ENCODE assay signal across 19 cellular contexts in genomic region chr6:5126214-5126613, GRCh38. TPM values are rescaled to one million over a fixed set of nuclear protein-coding genes. Genes with fewer than 3 reads are reported as not detected.
DNase-seq lines count a peak whose midpoint lies in the region; ATAC-seq, FAIRE-seq and TF ChIP-seq lines count a peak whose summit lies in the region.
"Had no signal": no experiment of that assay in that cellular context is flagged by ENCODE, and none has a peak within 500 bp of the region (broad histone marks: within the 10 kb centered on the region; RNA-seq: fewer than 3 reads in every experiment).

No MANE protein-coding gene starts in this region.

- CTCF ChIA-PET in HepG2 (lab: Yijun Ruan, JAX; ENCODE audit: low intra/inter-chr PET ratio, low total read pairs): no interaction called here

- 43% methylated on average over 3 of the region's 4 CpGs for WGBS in HepG2 (ENCODE audit: low lambda C conversion rate)
- 62% methylated on average over 4 of the region's 4 CpGs for WGBS in right lobe of liver (ENCODE audit: insufficient coverage, low coverage, low lambda C conversion rate, missing lambda C conversion rate)
- 45% methylated on average over 4 of the region's 4 CpGs for WGBS in hepatocyte (ENCODE audit: low lambda C conversion rate, missing lambda C conversion rate)

- BruUV-seq in HepG2 (replicated peaks; lab: Mats Ljungman, UMichigan): no TSS peak

- POLR2A ChIA-PET in HepG2 (lab: Yijun Ruan, JAX): no interaction called here

- TF ChIP-seq RAD21 in HepG2 (CRISPR knock-in tag; IDR thresholded peaks at IDR 0.05): no peak

- H3K4me3 ChIP-seq in HepG2 (replicated peaks in 1 of 3; ENCODE audit: insufficient read depth in 1 of 3, low read depth in 2 of 3, low read length in 3 of 3): no peak overlapping the region
- no peak overlapping the region for H3K4me3 ChIP-seq in right lobe of liver
- no peak overlapping the region for H3K4me3 ChIP-seq in hepatocyte
- H3K4me3 ChIP-seq: A549, gastrocnemius medialis, lower lobe of right lung, PC-9, uterus had no signal

- H3K27me3 ChIP-seq in HepG2 (ENCODE audit: control insufficient read depth in 1 of 2, insufficient read depth in 2 of 2, low read length in 2 of 2) (no peaks in the 10 kb centered on the region), right lobe of liver (no peaks in the 10 kb centered on the region), hepatocyte (no peaks in the 10 kb centered on the region)
- H3K27me3 ChIP-seq: gastrocnemius medialis, uterus had no signal

- no peaks in the 10 kb centered on the region for H4K20me1 ChIP-seq in HepG2 (ENCODE audit: insufficient read depth, low read length)
- no peaks in the 10 kb centered on the region for H4K20me1 ChIP-seq in hepatocyte (ENCODE audit: insufficient read depth, poor library complexity, severe bottlenecking)

- H3K79me2 ChIP-seq in HepG2 (ENCODE audit: insufficient read depth, low read length) (no peaks in the 10 kb centered on the region), hepatocyte (no peaks in the 10 kb centered on the region)

- H3K27ac ChIP-seq in HepG2 (ENCODE audit: extremely low read length, insufficient read depth, low read length) (peak overlapping the region; percentile 7), right lobe of liver (no peak overlapping the region), hepatocyte (no peak overlapping the region)
- H3K27ac ChIP-seq: gastrocnemius medialis, lower lobe of right lung, PC-9, uterus had no signal

- H3K9me2 ChIP-seq in hepatocyte (replicated peaks; ENCODE audit: insufficient read depth): no peaks in the 10 kb centered on the region

- in situ Hi-C loops in HepG2 (cut with HindIII; ENCODE audit: extremely low pct_ligation_motif_present, low pct_unique_long_range_greater_than_20kb): no loop called here

- H3K4me2 ChIP-seq in HepG2 (ENCODE audit: low read depth, low read length): peak overlapping the region; percentile 20; the same call in 1 of the 2 replicates
- no peak overlapping the region for H3K4me2 ChIP-seq in hepatocyte
- H3K4me2 ChIP-seq: A549 had no signal

- H3K4me1 ChIP-seq in HepG2 (ENCODE audit: insufficient read depth, low read length) (peaks cover 42% of the 10 kb centered on the region), right lobe of liver (peaks cover 0 to 11% (median 6%) of the 10 kb centered on the region in 4 donors), hepatocyte (ENCODE audit: insufficient read depth) (peaks cover 13% of the 10 kb centered on the region)
- H3K4me1 ChIP-seq: lower lobe of right lung, uterus had no signal

- TF ChIP-seq POLR2A in HepG2 (IDR thresholded peaks at IDR 0.05; ENCODE audit: insufficient read depth in 1 of 2, low read depth in 2 of 2, low read length in 2 of 2) (no peak), right lobe of liver (IDR thresholded peaks at IDR 0.05) (no peak)

- H2AFZ ChIP-seq in HepG2 (ENCODE audit: low read length): no peak overlapping the region
- no peak overlapping the region for H2AFZ ChIP-seq in hepatocyte
- H2AFZ ChIP-seq: PC-9 had no signal

- peak; percentile 43 for DNase-seq in HepG2 (ENCODE audit: low spot score)
- no peak for DNase-seq in right lobe of liver
- peak; percentile 69 for DNase-seq in amniotic epithelial cell (ENCODE audit: low read depth)
- peak; percentile 64 for DNase-seq in hepatic stellate cell (ENCODE audit: low spot score)
- DNase-seq in urothelium cell line (ENCODE audit: low spot score): peak; percentile 17
- no peak for DNase-seq in hepatocyte (ENCODE audit: low spot score)
- DNase-seq in activated naive CD4-positive, alpha-beta T cell (lab: John Stamatoyannopoulos, UW): no peak
- no peak for DNase-seq in stimulated activated CD8-positive, alpha-beta memory T cell treated with anti-CD3 and anti-CD28 coated beads, Interleukin-4, amount 100 ng/mL, for 48 hours
- DNase-seq: activated CD4-positive, alpha-beta memory T cell treated with anti-CD3 and anti-CD28 coated beads for 36 hours; activated T-cell treated with anti-CD3 and anti-CD28 coated beads, Interleukin-2, amount 50 U/mL, for 48 hours; gastrocnemius medialis; lower lobe of right lung; NCI-H2029 treated with DMSO at 0.1 percent for 48 hours; nephron progenitor cell; stimulated activated naive CD8-positive, alpha-beta T cell treated with anti-CD3 and anti-CD28 coated beads, Interleukin-15, amount 100 ng/mL, for 72 hours; uterus had no signal

- peak; percentile 62 for FAIRE-seq in HepG2 (lab: Jason Lieb, UNC)
- no peak for FAIRE-seq in urothelium cell line (lab: Jason Lieb, UNC)
- FAIRE-seq: A549, endometrium had no signal

- TF ChIP-seq EP300 in HepG2 (IDR thresholded peaks at IDR 0.05; ENCODE audit: low read depth in 2 of 2, low read length in 2 of 2) (no peak), HepG2 (CRISPR knock-in tag; IDR thresholded peaks at IDR 0.05; ENCODE audit: borderline replicate concordance) (no peak)

- no peak overlapping the region for H3K9ac ChIP-seq in HepG2 (ENCODE audit: insufficient read depth, low read depth, low read length)

- peak; percentile 40 for ATAC-seq in HepG2
- no peak for ATAC-seq in right lobe of liver
- ATAC-seq: gastrocnemius medialis; stimulated activated naive CD8-positive, alpha-beta T cell treated with anti-CD3 and anti-CD28 coated beads, Interleukin-15, amount 100 ng/mL, for 72 hours had no signal

- no peaks in the 10 kb centered on the region for H3K9me3 ChIP-seq in HepG2 (ENCODE audit: low read length)
- H3K9me3 ChIP-seq in right lobe of liver: no peaks in the 10 kb centered on the region
- H3K9me3 ChIP-seq in hepatocyte (ENCODE audit: low read depth): no peaks in the 10 kb centered on the region
- H3K9me3 ChIP-seq: A549, gastrocnemius medialis, lower lobe of right lung, uterus had no signal

- H3K36me3 ChIP-seq in HepG2 (replicated peaks in 1 of 2; ENCODE audit: control insufficient read depth in 1 of 2, insufficient read depth in 2 of 2, low read length in 2 of 2): no peaks in the 10 kb centered on the region; a peak in 4 of 5 replicates
- H3K36me3 ChIP-seq in right lobe of liver: no peaks in the 10 kb centered on the region
- H3K36me3 ChIP-seq in hepatocyte (replicated peaks; ENCODE audit: insufficient read depth, low read depth): no peaks in the 10 kb centered on the region
- H3K36me3 ChIP-seq: gastrocnemius medialis, lower lobe of right lung, uterus had no signal

- intact Hi-C loops in HepG2 (cut with micrococcal nuclease; ENCODE audit: unreplicated experiment): no loop called here
- intact Hi-C loops in right lobe of liver (cut with DNase I): no loop called here

- TF ChIP-seq CTCF in HepG2 (CRISPR knock-in tag; IDR thresholded peaks at IDR 0.05) (no peak), right lobe of liver (IDR thresholded peaks at IDR 0.05) (no peak), hepatocyte (IDR thresholded peaks at IDR 0.05; ENCODE audit: poor library complexity) (no peak)

TF ChIP-seq in HepG2, 621 proteins besides CTCF, POLR2A, EP300 and RAD21 (continues in another document):
- peak; percentile 9; the same call in 1 of the 2 replicates for TF ChIP-seq HOXA7 (CRISPR knock-in tag; IDR thresholded peaks at IDR 0.05)
- TF ChIP-seq TEAD3 (CRISPR knock-in tag; optimal IDR thresholded peaks at IDR 0.05; ENCODE audit: borderline replicate concordance): peak; percentile 96
- no peak for TF ChIP-seq ZNF367 (CRISPR knock-in tag; IDR thresholded peaks at IDR 0.05; ENCODE audit: borderline replicate concordance)
- no peak for TF ChIP-seq ZSCAN9 (CRISPR knock-in tag; IDR thresholded peaks at IDR 0.05; ENCODE audit: borderline replicate concordance)
- no peak for TF ChIP-seq ZC3H13 (CRISPR knock-in tag; IDR thresholded peaks at IDR 0.05)
- TF ChIP-seq DBP (CRISPR knock-in tag; IDR thresholded peaks at IDR 0.05; ENCODE audit: not compliant biosample characterization): no peak
- no peak for TF ChIP-seq GTF3A (CRISPR knock-in tag; conservative IDR thresholded peaks at IDR 0.05)
- TF ChIP-seq POLR2AphosphoS2 (IDR thresholded peaks at IDR 0.05; ENCODE audit: low read depth, low read length): no peak
- no peak for TF ChIP-seq ZNF468 (CRISPR knock-in tag; IDR thresholded peaks at IDR 0.05)
- TF ChIP-seq, protein P1, sequence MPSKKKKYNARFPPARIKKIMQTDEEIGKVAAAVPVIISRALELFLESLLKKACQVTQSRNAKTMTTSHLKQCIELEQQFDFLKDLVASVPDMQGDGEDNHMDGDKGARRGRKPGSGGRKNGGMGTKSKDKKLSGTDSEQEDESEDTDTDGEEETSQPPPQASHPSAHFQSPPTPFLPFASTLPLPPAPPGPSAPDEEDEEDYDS (CRISPR knock-in tag; IDR thresholded peaks at IDR 0.05): no peak

RNA-seq across cellular contexts. Expression of gene PPP1R3G, which starts 41.1 kb away (rescaled TPM):
- total RNA-seq in HepG2 (2016; rRNA removed; fragmentation: Illumina TruSeq; extraction: Trizol): 0.56 and 1.2 TPM in 2 replicates
- 0.18 and 0.20 TPM in 2 replicates for total RNA-seq in HepG2 (2016; cell fraction: cytosol; rRNA removed; fragmentation: Illumina TruSeq; extraction: Trizol; ENCODE audit: low read depth)
- 0.61 and 1.0 TPM in 2 replicates for total RNA-seq in HepG2 (2016; cell fraction: insoluble cytoplasmic fraction; rRNA removed; fragmentation: Illumina TruSeq; extraction: Trizol)
- total RNA-seq in HepG2 (2016; cell fraction: membrane; rRNA removed; fragmentation: Illumina TruSeq; extraction: Trizol): 0.52 and 0.74 TPM in 2 replicates
- 0.88 and 1.0 TPM in 2 replicates for total RNA-seq in HepG2 (2016; cell fraction: nucleus; rRNA removed; fragmentation: Illumina TruSeq; extraction: Trizol)
- polyA plus RNA-seq in HepG2 (2011; rRNA removed): 1.3 and 1.8 TPM in 2 replicates
- polyA plus RNA-seq in HepG2 (2011; cell fraction: cytosol; rRNA removed): 1.5 and 1.9 TPM in 2 replicates
- 3.4 and 3.6 TPM in 2 replicates for polyA plus RNA-seq in HepG2 (2011; cell fraction: nucleus; rRNA removed)
- polyA plus RNA-seq in HepG2 (2012): 2.0 and 2.2 TPM in 2 replicates
- 0.11 TPM in 2 replicates for polyA plus RNA-seq in HepG2 (2016; cell fraction: cytosol; fragmentation: Illumina TruSeq; extraction: Trizol; ENCODE audit: low read depth)
- polyA plus RNA-seq in HepG2 (2016; cell fraction: insoluble cytoplasmic fraction; fragmentation: Illumina TruSeq; extraction: Trizol; ENCODE audit: low read depth): 0.44 and 0.60 TPM in 2 replicates
- polyA plus RNA-seq in HepG2 (2016; cell fraction: membrane; fragmentation: Illumina TruSeq; extraction: Trizol; ENCODE audit: low read depth): 0.29 and 0.52 TPM in 2 replicates
- 0.61 and 0.77 TPM in 2 replicates for polyA plus RNA-seq in HepG2 (2016; cell fraction: nucleus; fragmentation: Illumina TruSeq; extraction: Trizol; ENCODE audit: insufficient read depth, low read depth)
- 0.14 and 3.0 TPM in 2 replicates for polyA minus RNA-seq in HepG2 (2011; rRNA and poly(A)+ RNA removed; ENCODE audit: low replicate concordance)
- 2.1 and 2.3 TPM in 2 replicates for polyA minus RNA-seq in HepG2 (2011; cell fraction: cytosol; rRNA and poly(A)+ RNA removed)
- polyA minus RNA-seq in HepG2 (2011; cell fraction: nucleus; rRNA and poly(A)+ RNA removed): 4.5 and 4.8 TPM in 2 replicates
- under 1 TPM; 0.35 to 0.98 (median 0.52) TPM for total RNA-seq in right lobe of liver
- 0.47 and 0.48 TPM in 2 replicates for total RNA-seq in hepatocyte
- polyA plus RNA-seq in hepatocyte: 0.18 and 0.82 TPM in 2 replicates
- total RNA-seq: activated CD4-positive, alpha-beta memory T cell treated with anti-CD3 and anti-CD28 coated beads for 36 hours had no signal

Comparison
In these comparisons a context has a peak if more than half of its experiments do, and no peak if none do; other contexts are left out.
1. DNase-seq: peak in HepG2 (single experiment), amniotic epithelial cell (single experiment), hepatic stellate cell (single experiment) and urothelium cell line (single experiment); none in right lobe of liver (0 of 3), hepatocyte (single experiment), activated naive CD4-positive, alpha-beta T cell (0 of 4) and stimulated activated CD8-positive, alpha-beta memory T cell treated with anti-CD3 and anti-CD28 coated beads, Interleukin-4, amount 100 ng/mL, for 48 hours (single experiment).